In the genomic region with DNA sequence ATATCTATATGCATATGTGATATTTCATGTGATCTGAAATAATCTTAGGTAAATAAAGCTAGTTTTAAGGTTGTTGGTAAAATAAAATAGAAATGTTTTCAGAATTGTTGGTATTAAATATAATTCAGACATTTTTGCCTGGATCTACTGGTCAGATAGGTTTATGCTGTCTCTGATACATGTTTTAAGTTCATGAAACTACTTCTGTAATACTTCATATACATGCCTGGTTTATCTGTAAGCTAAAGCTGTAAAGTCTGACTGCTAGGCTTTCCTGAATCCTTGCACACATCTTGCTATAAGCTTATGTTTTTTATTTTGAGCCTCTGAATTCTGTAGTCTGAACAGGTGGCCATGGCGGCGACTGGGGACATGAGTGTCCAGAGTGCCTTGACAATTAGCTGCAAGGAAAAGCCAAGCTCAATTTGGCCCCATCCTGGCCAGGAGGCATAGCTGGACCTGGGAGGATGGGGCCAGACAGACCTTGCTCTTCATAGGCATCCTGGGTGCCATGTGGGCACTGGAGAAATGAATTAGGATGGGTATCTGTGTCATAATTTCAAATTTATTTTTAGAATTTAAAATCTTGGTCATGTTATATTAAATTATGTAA, we compare ENCODE assay signal across 19 cellular contexts.
DNase-seq lines count a peak whose midpoint lies in the region; ATAC-seq, FAIRE-seq and TF ChIP-seq lines count a peak whose summit lies in the region.
"Had no signal": no experiment of that assay in that cellular context is flagged by ENCODE, and none has a peak within 500 bp of the region (broad histone marks: within the 10 kb centered on the region; RNA-seq: fewer than 3 reads in every experiment).

No MANE protein-coding gene starts in this region.

- CTCF ChIA-PET in A549 (lab: Yijun Ruan, JAX) (interaction anchor here (1.2 kb wide), 1 partner anchor 13 kb away, joined by 3 read pairs; no protein-coding TSS in a partner anchor), HCT116 (lab: Charles Lee) (no interaction called here)

- intact Hi-C loops in HCT116 (cut with micrococcal nuclease) = no loop called here

- H3K9ac ChIP-seq in HCT116 (ENCODE audit: low read length) = no peak overlapping the region
- H3K9ac ChIP-seq: BLaER1 treated with 17β-estradiol and CSF1 and Interleukin-3, amounts not matched to agents 10 nM and 100 nM had no signal

- no TSS peak for BruUV-seq in HCT116 (replicated peaks; lab: Mats Ljungman, UMichigan)

- TF ChIP-seq EP300 in A549 (IDR thresholded peaks at IDR 0.05) = no peak

- POLR2A ChIA-PET in A549 (lab: Yijun Ruan, JAX) (no interaction called here), HCT116 (lab: Charles Lee) (no interaction called here)

- no peak for TF ChIP-seq POLR2A in A549 (IDR thresholded peaks at IDR 0.05; ENCODE audit: low read length)
- TF ChIP-seq POLR2A in HCT116 (IDR thresholded peaks at IDR 0.05; ENCODE audit: borderline replicate concordance, extremely low read depth, insufficient read depth, insufficient read length) = no peak

- no peak for ATAC-seq in A549
- ATAC-seq in HCT116 = no peak
- no peak for ATAC-seq in HG02840 (IDR thresholded peaks at IDR 0.05; ENCODE audit: low FRiP score, unreplicated experiment)
- ATAC-seq: CD8-positive, alpha-beta T cell; GM12878 had no signal

- no peak overlapping the region for H3K4me3 ChIP-seq in A549
- no peak overlapping the region for H3K4me3 ChIP-seq in HCT116 (replicated peaks in 1 of 2; ENCODE audit: low read depth in 1 of 2, low read length in 2 of 2)
- H3K4me3 ChIP-seq: BLaER1 treated with 17β-estradiol and CSF1 and Interleukin-3, amounts not matched to agents 10 nM and 100 nM; GM12878 had no signal

- H3K4me1 ChIP-seq in A549 (peaks cover 12% of the 10 kb centered on the region), HCT116 (ENCODE audit: control insufficient read depth in 1 of 2, insufficient read depth in 2 of 2, low read length in 2 of 2) (no peaks in the 10 kb centered on the region)
- H3K4me1 ChIP-seq: BLaER1 treated with 17β-estradiol and CSF1 and Interleukin-3, amounts not matched to agents 10 nM and 100 nM; Caco-2 had no signal

- TF ChIP-seq RAD21 in A549 (conservative IDR thresholded peaks at IDR 0.05 in 1 of 2, IDR thresholded peaks at IDR 0.05 in 1 of 2) = no peak
- no peak for TF ChIP-seq RAD21 in HCT116 (IDR thresholded peaks at IDR 0.05; ENCODE audit: low read depth)

- no peaks in the 10 kb centered on the region for H3K36me3 ChIP-seq in HCT116 (ENCODE audit: control insufficient read depth in 1 of 2, insufficient read depth in 2 of 2, low read length in 2 of 2)
- H3K36me3 ChIP-seq: BLaER1 treated with 17β-estradiol and CSF1 and Interleukin-3, amounts not matched to agents 10 nM and 100 nM had no signal

- H3K4me2 ChIP-seq in A549 = 0 out of 3 replicates have a peak overlapping the region, but pooled peaks have one; percentile 12
- no peak overlapping the region for H3K4me2 ChIP-seq in HCT116 (ENCODE audit: low read length)
- H3K4me2 ChIP-seq: BLaER1 treated with 17β-estradiol and CSF1 and Interleukin-3, amounts not matched to agents 10 nM and 100 nM had no signal

- TF ChIP-seq CTCF in A549 (IDR thresholded peaks at IDR 0.05) (no peak), HCT116 (IDR thresholded peaks at IDR 0.05 in 2 of 3, conservative IDR thresholded peaks at IDR 0.05 in 1 of 3; ENCODE audit: borderline replicate concordance in 1 of 3, insufficient read depth in 1 of 3, low read depth in 2 of 3, low read length in 2 of 3) (no peak)

- no peak for DNase-seq in A549 (ENCODE audit: low read depth in 1 of 2, low spot score in 1 of 2)
- no peak for DNase-seq in HCT116 (ENCODE audit: low read depth, low spot score)
- DNase-seq in NCI-H1417 treated with DMSO at 0.1 percent for 48 hours (lab: John Stamatoyannopoulos, UW) = no peak
- DNase-seq: 8988T; AML-193; Caco-2; Calu3; CD4-positive, alpha-beta T cell; CD8-positive, alpha-beta T cell; DMS79 treated with DMSO at 0.1 percent for 48 hours; GDM1 had no signal

- FAIRE-seq in A549 (lab: Jason Lieb, UNC) = no peak
- FAIRE-seq: D721Med, GM12878, GM12892, GM18507 had no signal

- H3K9me3 ChIP-seq in A549 (no peaks in the 10 kb centered on the region), HCT116 (ENCODE audit: control insufficient read depth in 1 of 2, insufficient read depth in 1 of 2, low read depth in 1 of 2, low read length in 2 of 2) (peaks cover 0 to 3% of the 10 kb centered on the region in 2 experiments; a peak in 3 of 4 replicates)

- H3K9me2 ChIP-seq in HCT116 (ENCODE audit: insufficient read depth) = no peaks in the 10 kb centered on the region

- WGBS in A549 (ENCODE audit: missing lambda C conversion rate) = 69% methylated on average over 2 of the region's 2 CpGs

- H3K27ac ChIP-seq in A549 (no peak overlapping the region), HCT116 (ENCODE audit: low read depth, low read length) (no peak overlapping the region), temporal lobe (ENCODE audit: low read depth, low read length) (peak overlapping the region; percentile 14)
- H3K27ac ChIP-seq: BLaER1 treated with 17β-estradiol and CSF1 and Interleukin-3, amounts not matched to agents 10 nM and 100 nM; C4-2B had no signal

- H3K27me3 ChIP-seq in HCT116 (ENCODE audit: insufficient read depth, low read length) = no peaks in the 10 kb centered on the region
- H3K27me3 ChIP-seq: BLaER1 treated with 17β-estradiol and CSF1 and Interleukin-3, amounts not matched to agents 10 nM and 100 nM had no signal

- no peaks in the 10 kb centered on the region for H3K79me2 ChIP-seq in HCT116 (ENCODE audit: insufficient read depth, low read length)

- H4K20me1 ChIP-seq in HCT116 (ENCODE audit: insufficient read depth) = no peaks in the 10 kb centered on the region
- H4K20me1 ChIP-seq: BLaER1 treated with 17β-estradiol and CSF1 and Interleukin-3, amounts not matched to agents 10 nM and 100 nM had no signal

- RAD21 ChIA-PET in HCT116 (lab: Charles Lee; ENCODE audit: low non-redundant PET in 1 of 2, low total read pairs in 2 of 2, uncharacterized antibody in 2 of 2, unreplicated experiment in 2 of 2) = no interaction called here

- no peak overlapping the region for H2AFZ ChIP-seq in HCT116 (ENCODE audit: low read depth, low read length, poor library complexity, severe bottlenecking)

TF ChIP-seq in A549, 52 proteins besides CTCF, POLR2A, EP300 and RAD21 (continues in another document):
- TF ChIP-seq PHF8 (IDR thresholded peaks at IDR 0.05; ENCODE audit: borderline replicate concordance, low read depth) = no peak
- TF ChIP-seq USF2 (IDR thresholded peaks at IDR 0.05) = no peak
- TF ChIP-seq MAFK (IDR thresholded peaks at IDR 0.05; ENCODE audit: partially characterized antibody) = no peak
- no peak for TF ChIP-seq CHD4 (IDR thresholded peaks at IDR 0.05; ENCODE audit: borderline replicate concordance)
- TF ChIP-seq HEYL (CRISPR knock-in tag; IDR thresholded peaks at IDR 0.05) = no peak

TF ChIP-seq in HCT116, 20 proteins besides CTCF, POLR2A, EP300 and RAD21:
- TF ChIP-seq ZBTB33 (IDR thresholded peaks at IDR 0.05; ENCODE audit: extremely low read depth, insufficient replicate concordance, low read length) (no peak), ELF1 (IDR thresholded peaks at IDR 0.05; ENCODE audit: borderline replicate concordance, low read depth) (no peak), SIN3A (IDR thresholded peaks at IDR 0.05; ENCODE audit: low read depth) (no peak), CBX3 (IDR thresholded peaks at IDR 0.05; ENCODE audit: low read depth) (peak; percentile 67; the same call in 1 of the 2 replicates), CEBPB (IDR thresholded peaks at IDR 0.05; ENCODE audit: low read depth) (no peak), SRF (IDR thresholded peaks at IDR 0.05; ENCODE audit: low read depth) (no peak)
- TF ChIP-seq, protein P1, sequence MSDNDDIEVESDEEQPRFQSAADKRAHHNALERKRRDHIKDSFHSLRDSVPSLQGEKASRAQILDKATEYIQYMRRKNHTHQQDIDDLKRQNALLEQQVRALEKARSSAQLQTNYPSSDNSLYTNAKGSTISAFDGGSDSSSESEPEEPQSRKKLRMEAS (IDR thresholded peaks at IDR 0.05) = no peak
- TF ChIP-seq, protein P2, sequence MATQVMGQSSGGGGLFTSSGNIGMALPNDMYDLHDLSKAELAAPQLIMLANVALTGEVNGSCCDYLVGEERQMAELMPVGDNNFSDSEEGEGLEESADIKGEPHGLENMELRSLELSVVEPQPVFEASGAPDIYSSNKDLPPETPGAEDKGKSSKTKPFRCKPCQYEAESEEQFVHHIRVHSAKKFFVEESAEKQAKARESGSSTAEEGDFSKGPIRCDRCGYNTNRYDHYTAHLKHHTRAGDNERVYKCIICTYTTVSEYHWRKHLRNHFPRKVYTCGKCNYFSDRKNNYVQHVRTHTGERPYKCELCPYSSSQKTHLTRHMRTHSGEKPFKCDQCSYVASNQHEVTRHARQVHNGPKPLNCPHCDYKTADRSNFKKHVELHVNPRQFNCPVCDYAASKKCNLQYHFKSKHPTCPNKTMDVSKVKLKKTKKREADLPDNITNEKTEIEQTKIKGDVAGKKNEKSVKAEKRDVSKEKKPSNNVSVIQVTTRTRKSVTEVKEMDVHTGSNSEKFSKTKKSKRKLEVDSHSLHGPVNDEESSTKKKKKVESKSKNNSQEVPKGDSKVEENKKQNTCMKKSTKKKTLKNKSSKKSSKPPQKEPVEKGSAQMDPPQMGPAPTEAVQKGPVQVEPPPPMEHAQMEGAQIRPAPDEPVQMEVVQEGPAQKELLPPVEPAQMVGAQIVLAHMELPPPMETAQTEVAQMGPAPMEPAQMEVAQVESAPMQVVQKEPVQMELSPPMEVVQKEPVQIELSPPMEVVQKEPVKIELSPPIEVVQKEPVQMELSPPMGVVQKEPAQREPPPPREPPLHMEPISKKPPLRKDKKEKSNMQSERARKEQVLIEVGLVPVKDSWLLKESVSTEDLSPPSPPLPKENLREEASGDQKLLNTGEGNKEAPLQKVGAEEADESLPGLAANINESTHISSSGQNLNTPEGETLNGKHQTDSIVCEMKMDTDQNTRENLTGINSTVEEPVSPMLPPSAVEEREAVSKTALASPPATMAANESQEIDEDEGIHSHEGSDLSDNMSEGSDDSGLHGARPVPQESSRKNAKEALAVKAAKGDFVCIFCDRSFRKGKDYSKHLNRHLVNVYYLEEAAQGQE (IDR thresholded peaks at IDR 0.05; ENCODE audit: low read depth) = no peak
